Comparison of ENCODE assay signal across 19 cellular contexts in the genomic region with DNA sequence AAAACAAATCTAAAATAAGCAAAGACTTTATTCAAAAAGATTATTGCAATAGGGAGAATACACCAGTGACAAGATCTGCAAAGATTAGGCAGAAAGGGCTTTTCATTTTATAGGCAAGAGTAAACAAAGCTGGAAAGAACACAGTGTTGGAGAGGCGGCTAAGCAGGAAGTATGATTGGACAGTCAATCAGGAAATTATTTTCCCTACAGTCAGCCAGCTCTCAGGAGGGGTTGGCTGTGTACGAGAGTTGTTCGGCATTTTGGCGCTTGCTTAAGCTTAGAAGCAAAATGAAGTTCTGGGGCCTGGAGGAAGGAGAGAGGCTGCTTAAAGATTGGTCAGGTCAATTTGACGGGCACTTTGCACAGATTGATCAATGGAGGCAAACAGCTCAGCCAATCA.
A peak's percentile ranks its signal among the peaks of the same experiment; 100 is the strongest.
DNase-seq lines count a peak whose midpoint lies in the region; ATAC-seq and TF ChIP-seq lines count a peak whose summit lies in the region.
"Had no signal": no experiment of that assay in that cellular context is flagged by ENCODE, and none has a peak within 500 bp of the region (broad histone marks: within the 10 kb centered on the region; RNA-seq: fewer than 3 reads in every experiment).

No MANE protein-coding gene starts in this region.

- DNase-seq in HT-29 (ENCODE audit: low spot score), result peak; percentile 35
- no peak for DNase-seq in NCI-H1436 (lab: John Stamatoyannopoulos, UW)
- no peak for DNase-seq in NOMO-1 treated with dmso at 0.1 percent for 144 hours (lab: John Stamatoyannopoulos, UW; ENCODE audit: unreplicated experiment)
- DNase-seq: ACHN; BE2C; Caco-2; CD4-positive, alpha-beta T cell; DMS153; DMS79 treated with DMSO at 0.1 percent for 48 hours; H7; HFFc6; KBM-7 had no signal

- ATAC-seq in GM18909 (IDR thresholded peaks at IDR 0.05; ENCODE audit: poor library complexity, unreplicated experiment), result no peak
- ATAC-seq: GM12878, GM23338, HCT116 had no signal

- TF ChIP-seq CTCF in C4-2B (conservative IDR thresholded peaks at IDR 0.05) (no peak), VCaP (conservative IDR thresholded peaks at IDR 0.05) (no peak)

- H3K27ac ChIP-seq in C4-2B (peak overlapping the region; percentile 17; the same call in 1 of the 2 replicates), VCaP (peak overlapping the region; percentile 46)
- H3K27ac ChIP-seq: HL-60 had no signal
